1 cellular context compared by ENCODE assay signal in the genomic region with DNA sequence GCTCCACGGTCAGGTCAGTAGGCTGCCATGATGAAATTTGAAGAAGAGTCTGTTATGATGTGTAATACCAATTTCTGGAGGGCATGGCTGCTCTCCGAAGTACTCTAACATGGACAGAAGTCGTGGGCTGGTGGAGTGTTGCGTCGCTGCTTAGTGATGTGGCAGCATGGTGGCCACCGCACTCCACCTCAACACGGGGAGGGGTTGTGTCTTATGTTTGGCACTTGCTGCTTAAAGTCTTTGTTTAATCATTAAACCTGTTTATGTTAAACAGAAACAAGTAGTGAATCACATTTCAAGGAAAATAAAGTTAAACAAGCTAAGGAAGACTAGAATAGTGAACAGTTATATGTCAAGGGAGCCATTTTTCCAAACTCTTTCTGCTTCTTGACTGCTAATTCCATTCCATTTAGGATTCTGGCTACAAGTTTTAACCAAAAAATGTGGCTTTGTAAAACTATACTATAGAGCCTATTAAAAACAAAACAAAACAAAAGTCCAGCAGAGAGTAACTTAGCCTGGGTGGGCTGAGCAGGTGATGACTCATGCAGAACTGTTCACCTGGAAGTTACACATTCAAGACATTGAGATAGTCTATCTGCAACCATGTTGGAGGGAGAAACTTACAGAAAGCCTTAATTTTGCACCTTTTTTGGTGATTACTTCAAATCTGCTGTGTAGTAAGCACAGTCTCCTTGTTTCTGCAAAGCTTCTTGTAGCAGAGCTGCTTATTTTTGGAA.
TF ChIP-seq lines count a peak whose summit lies in the region.

No MANE protein-coding gene starts in this region.

TF ChIP-seq in GM23338, 12 proteins besides CTCF, POLR2A, EP300 and RAD21 (continued from another document):
- TF ChIP-seq, protein P1, sequence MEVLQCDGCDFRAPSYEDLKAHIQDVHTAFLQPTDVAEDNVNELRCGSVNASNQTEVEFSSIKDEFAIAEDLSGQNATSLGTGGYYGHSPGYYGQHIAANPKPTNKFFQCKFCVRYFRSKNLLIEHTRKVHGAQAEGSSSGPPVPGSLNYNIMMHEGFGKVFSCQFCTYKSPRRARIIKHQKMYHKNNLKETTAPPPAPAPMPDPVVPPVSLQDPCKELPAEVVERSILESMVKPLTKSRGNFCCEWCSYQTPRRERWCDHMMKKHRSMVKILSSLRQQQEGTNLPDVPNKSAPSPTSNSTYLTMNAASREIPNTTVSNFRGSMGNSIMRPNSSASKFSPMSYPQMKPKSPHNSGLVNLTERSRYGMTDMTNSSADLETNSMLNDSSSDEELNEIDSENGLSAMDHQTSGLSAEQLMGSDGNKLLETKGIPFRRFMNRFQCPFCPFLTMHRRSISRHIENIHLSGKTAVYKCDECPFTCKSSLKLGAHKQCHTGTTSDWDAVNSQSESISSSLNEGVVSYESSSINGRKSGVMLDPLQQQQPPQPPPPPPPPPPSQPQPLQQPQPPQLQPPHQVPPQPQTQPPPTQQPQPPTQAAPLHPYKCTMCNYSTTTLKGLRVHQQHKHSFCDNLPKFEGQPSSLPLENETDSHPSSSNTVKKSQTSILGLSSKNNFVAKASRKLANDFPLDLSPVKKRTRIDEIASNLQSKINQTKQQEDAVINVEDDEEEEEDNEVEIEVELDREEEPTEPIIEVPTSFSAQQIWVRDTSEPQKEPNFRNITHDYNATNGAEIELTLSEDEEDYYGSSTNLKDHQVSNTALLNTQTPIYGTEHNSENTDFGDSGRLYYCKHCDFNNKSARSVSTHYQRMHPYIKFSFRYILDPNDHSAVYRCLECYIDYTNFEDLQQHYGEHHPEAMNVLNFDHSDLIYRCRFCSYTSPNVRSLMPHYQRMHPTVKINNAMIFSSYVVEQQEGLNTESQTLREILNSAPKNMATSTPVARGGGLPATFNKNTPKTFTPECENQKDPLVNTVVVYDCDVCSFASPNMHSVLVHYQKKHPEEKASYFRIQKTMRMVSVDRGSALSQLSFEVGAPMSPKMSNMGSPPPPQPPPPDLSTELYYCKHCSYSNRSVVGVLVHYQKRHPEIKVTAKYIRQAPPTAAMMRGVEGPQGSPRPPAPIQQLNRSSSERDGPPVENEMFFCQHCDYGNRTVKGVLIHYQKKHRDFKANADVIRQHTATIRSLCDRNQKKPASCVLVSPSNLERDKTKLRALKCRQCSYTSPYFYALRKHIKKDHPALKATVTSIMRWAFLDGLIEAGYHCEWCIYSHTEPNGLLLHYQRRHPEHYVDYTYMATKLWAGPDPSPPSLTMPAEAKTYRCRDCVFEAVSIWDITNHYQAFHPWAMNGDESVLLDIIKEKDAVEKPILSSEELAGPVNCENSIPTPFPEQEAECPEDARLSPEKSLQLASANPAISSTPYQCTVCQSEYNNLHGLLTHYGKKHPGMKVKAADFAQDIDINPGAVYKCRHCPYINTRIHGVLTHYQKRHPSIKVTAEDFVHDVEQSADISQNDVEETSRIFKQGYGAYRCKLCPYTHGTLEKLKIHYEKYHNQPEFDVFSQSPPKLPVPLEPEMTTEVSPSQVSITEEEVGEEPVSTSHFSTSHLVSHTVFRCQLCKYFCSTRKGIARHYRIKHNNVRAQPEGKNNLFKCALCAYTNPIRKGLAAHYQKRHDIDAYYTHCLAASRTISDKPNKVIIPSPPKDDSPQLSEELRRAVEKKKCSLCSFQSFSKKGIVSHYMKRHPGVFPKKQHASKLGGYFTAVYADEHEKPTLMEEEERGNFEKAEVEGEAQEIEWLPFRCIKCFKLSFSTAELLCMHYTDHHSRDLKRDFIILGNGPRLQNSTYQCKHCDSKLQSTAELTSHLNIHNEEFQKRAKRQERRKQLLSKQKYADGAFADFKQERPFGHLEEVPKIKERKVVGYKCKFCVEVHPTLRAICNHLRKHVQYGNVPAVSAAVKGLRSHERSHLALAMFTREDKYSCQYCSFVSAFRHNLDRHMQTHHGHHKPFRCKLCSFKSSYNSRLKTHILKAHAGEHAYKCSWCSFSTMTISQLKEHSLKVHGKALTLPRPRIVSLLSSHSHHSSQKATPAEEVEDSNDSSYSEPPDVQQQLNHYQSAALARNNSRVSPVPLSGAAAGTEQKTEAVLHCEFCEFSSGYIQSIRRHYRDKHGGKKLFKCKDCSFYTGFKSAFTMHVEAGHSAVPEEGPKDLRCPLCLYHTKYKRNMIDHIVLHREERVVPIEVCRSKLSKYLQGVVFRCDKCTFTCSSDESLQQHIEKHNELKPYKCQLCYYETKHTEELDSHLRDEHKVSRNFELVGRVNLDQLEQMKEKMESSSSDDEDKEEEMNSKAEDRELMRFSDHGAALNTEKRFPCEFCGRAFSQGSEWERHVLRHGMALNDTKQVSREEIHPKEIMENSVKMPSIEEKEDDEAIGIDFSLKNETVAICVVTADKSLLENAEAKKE (CRISPR knock-in tag; IDR thresholded peaks at IDR 0.05), result no peak
- TF ChIP-seq ZNF114 (CRISPR knock-in tag; IDR thresholded peaks at IDR 0.05) (no peak), NANOG (IDR thresholded peaks at IDR 0.05; ENCODE audit: borderline replicate concordance) (no peak), EZH2phosphoT487 (IDR thresholded peaks at IDR 0.05; ENCODE audit: unreplicated experiment) (no peak), ZNF331 (CRISPR knock-in tag; IDR thresholded peaks at IDR 0.05; ENCODE audit: low read depth) (no peak), CREB1 (CRISPR knock-in tag; IDR thresholded peaks at IDR 0.05; ENCODE audit: low read depth) (no peak), EZH2 (IDR thresholded peaks at IDR 0.05; ENCODE audit: low read depth, unreplicated experiment) (no peak), JUNB (IDR thresholded peaks at IDR 0.05; ENCODE audit: unreplicated experiment) (no peak), POLR2AphosphoS5 (IDR thresholded peaks at IDR 0.05; ENCODE audit: low read depth) (no peak)
- TF ChIP-seq, protein P2, sequence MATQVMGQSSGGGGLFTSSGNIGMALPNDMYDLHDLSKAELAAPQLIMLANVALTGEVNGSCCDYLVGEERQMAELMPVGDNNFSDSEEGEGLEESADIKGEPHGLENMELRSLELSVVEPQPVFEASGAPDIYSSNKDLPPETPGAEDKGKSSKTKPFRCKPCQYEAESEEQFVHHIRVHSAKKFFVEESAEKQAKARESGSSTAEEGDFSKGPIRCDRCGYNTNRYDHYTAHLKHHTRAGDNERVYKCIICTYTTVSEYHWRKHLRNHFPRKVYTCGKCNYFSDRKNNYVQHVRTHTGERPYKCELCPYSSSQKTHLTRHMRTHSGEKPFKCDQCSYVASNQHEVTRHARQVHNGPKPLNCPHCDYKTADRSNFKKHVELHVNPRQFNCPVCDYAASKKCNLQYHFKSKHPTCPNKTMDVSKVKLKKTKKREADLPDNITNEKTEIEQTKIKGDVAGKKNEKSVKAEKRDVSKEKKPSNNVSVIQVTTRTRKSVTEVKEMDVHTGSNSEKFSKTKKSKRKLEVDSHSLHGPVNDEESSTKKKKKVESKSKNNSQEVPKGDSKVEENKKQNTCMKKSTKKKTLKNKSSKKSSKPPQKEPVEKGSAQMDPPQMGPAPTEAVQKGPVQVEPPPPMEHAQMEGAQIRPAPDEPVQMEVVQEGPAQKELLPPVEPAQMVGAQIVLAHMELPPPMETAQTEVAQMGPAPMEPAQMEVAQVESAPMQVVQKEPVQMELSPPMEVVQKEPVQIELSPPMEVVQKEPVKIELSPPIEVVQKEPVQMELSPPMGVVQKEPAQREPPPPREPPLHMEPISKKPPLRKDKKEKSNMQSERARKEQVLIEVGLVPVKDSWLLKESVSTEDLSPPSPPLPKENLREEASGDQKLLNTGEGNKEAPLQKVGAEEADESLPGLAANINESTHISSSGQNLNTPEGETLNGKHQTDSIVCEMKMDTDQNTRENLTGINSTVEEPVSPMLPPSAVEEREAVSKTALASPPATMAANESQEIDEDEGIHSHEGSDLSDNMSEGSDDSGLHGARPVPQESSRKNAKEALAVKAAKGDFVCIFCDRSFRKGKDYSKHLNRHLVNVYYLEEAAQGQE (IDR thresholded peaks at IDR 0.05; ENCODE audit: unreplicated experiment), result no peak
- TF ChIP-seq, protein P3, sequence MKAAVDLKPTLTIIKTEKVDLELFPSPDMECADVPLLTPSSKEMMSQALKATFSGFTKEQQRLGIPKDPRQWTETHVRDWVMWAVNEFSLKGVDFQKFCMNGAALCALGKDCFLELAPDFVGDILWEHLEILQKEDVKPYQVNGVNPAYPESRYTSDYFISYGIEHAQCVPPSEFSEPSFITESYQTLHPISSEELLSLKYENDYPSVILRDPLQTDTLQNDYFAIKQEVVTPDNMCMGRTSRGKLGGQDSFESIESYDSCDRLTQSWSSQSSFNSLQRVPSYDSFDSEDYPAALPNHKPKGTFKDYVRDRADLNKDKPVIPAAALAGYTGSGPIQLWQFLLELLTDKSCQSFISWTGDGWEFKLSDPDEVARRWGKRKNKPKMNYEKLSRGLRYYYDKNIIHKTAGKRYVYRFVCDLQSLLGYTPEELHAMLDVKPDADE (IDR thresholded peaks at IDR 0.05), result no peak
